31 cellular contexts compared by ENCODE assay signal in the genomic region with DNA sequence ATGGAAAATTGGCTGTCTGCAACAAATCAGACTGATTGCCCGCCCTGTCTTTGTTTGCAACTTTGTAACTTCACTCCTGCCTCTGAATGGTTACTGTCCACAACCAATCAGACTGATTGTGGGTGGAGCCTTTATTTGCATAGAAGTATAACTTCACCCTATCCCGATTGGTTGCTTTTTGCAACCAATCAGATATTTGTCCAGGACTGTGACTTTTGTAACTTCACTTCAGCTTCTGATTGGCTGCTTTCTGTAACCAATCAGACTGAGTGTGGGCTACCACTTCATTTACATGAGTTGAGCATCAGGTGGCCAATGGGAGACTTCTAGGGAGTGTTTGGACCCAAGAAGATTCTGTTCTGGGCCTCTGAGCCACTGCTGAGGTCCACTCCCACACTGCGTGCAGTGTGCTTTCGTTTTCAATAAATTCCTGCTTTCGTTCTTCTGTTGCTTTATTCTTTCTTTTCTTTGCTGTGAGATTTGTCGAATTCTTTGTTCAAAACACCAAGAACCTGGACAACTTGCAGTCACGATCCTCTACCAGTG.
DNase-seq lines count a peak whose midpoint lies in the region; ATAC-seq and TF ChIP-seq lines count a peak whose summit lies in the region.
"Had no signal": no experiment of that assay in that cellular context is flagged by ENCODE, and none has a peak within 500 bp of the region (broad histone marks: within the 10 kb centered on the region; RNA-seq: fewer than 3 reads in every experiment).

No MANE protein-coding gene starts in this region.

- TF ChIP-seq CTCF in MM.1S (IDR thresholded peaks at IDR 0.05; ENCODE audit: low read length), result no peak

- peaks cover 20% of the 10 kb centered on the region for H3F3A ChIP-seq in MM.1S (ENCODE audit: insufficient read depth, low read length)

- H3K4me3 ChIP-seq in MM.1S (ENCODE audit: low read length), result no peak overlapping the region
- H3K4me3 ChIP-seq in neuron (ENCODE audit: low read length), result no peak overlapping the region
- H3K4me3 ChIP-seq: BLaER1 treated with 17β-estradiol and CSF1 and Interleukin-3, amounts not matched to agents 10 nM and 100 nM; esophagus muscularis mucosa; HAP-1; heart left ventricle; ovary; tibial nerve had no signal

- no peaks in the 10 kb centered on the region for H3K9me2 ChIP-seq in MM.1S (replicated peaks; ENCODE audit: insufficient read depth, low read length)

- H4K20me1 ChIP-seq in MM.1S (ENCODE audit: insufficient read depth, low read length), result no peaks in the 10 kb centered on the region
- H4K20me1 ChIP-seq: BLaER1 treated with 17β-estradiol and CSF1 and Interleukin-3, amounts not matched to agents 10 nM and 100 nM had no signal

- peak; percentile 81 for DNase-seq in H4 (ENCODE audit: low spot score)
- no peak for DNase-seq in MM.1S
- peak; percentile 87 for DNase-seq in RPMI7951 (ENCODE audit: low read depth)
- no peak for DNase-seq in mesenteric fat pad (ENCODE audit: low spot score)
- DNase-seq: activated CD4-positive, alpha-beta T cell treated with anti-CD3 and anti-CD28 coated beads for 36 hours; activated CD8-positive, alpha-beta T cell treated with anti-CD3 and anti-CD28 coated beads, Interleukin-2, amount 10 ng/mL, durations not matched to agents 7 days and 5 days; amygdala; brain microvascular endothelial cell; cerebellar nuclear complex; dermis blood vessel endothelial cell; DMS53; foreskin keratinocyte; heart left ventricle; kidney; natural killer cell; NCI-H1417 treated with DMSO at 0.1 percent for 48 hours; NCI-H2081; NCI-H345; NCI-H748 treated with DMSO at 0.1 percent for 48 hours; ovary; Right ventricle myocardium superior; stimulated activated CD4-positive, alpha-beta T cell treated with anti-CD3 and anti-CD28 coated beads, Interleukin-15, amount 100 ng/mL, for 24 hours; stimulated activated CD4-positive, alpha-beta T cell treated with anti-CD3 and anti-CD28 coated beads, Interleukin-4, amount 100 ng/mL, for 4 hours had no signal

- H3K9me3 ChIP-seq in MM.1S (replicated peaks; ENCODE audit: insufficient read depth, low read length), result no peaks in the 10 kb centered on the region
- H3K9me3 ChIP-seq in neuron (ENCODE audit: low read length), result no peaks in the 10 kb centered on the region
- H3K9me3 ChIP-seq: esophagus muscularis mucosa, HAP-1, ovary, tibial nerve had no signal

- no peak overlapping the region for H3K27ac ChIP-seq in MM.1S (ENCODE audit: low read length)
- H3K27ac ChIP-seq: BLaER1 treated with 17β-estradiol and CSF1 and Interleukin-3, amounts not matched to agents 10 nM and 100 nM; brain microvascular endothelial cell; esophagus muscularis mucosa; foreskin keratinocyte; heart left ventricle; ovary; tibial nerve; VCaP had no signal

- no peaks in the 10 kb centered on the region for H3K79me2 ChIP-seq in MM.1S (ENCODE audit: low read length)

- ATAC-seq in HG03565 (IDR thresholded peaks at IDR 0.05; ENCODE audit: unreplicated experiment), result no peak
- ATAC-seq in GM21737 (IDR thresholded peaks at IDR 0.05; ENCODE audit: unreplicated experiment), result no peak
- ATAC-seq: activated CD4-positive, alpha-beta T cell treated with anti-CD3 and anti-CD28 coated beads for 36 hours; activated CD8-positive, alpha-beta T cell treated with anti-CD3 and anti-CD28 coated beads, Interleukin-2, amount 10 ng/mL, durations not matched to agents 7 days and 5 days; foreskin keratinocyte; heart left ventricle; natural killer cell had no signal

- H3K27me3 ChIP-seq in MM.1S (replicated peaks; ENCODE audit: insufficient read depth, low read length) (no peaks in the 10 kb centered on the region), neuron (ENCODE audit: insufficient read depth, low read length) (no peaks in the 10 kb centered on the region)
- H3K27me3 ChIP-seq: BLaER1 treated with 17β-estradiol and CSF1 and Interleukin-3, amounts not matched to agents 10 nM and 100 nM; brain microvascular endothelial cell; esophagus muscularis mucosa; foreskin keratinocyte; heart left ventricle; ovary; tibial nerve had no signal

- peak overlapping the region; percentile 25; the same call in 1 of the 2 replicates for H3K4me2 ChIP-seq in MM.1S (ENCODE audit: low read depth, low read length)
- H3K4me2 ChIP-seq: BLaER1 treated with 17β-estradiol and CSF1 and Interleukin-3, amounts not matched to agents 10 nM and 100 nM had no signal

- H3K36me3 ChIP-seq in MM.1S (replicated peaks; ENCODE audit: insufficient read depth, low read length), result no peaks in the 10 kb centered on the region
- no peaks in the 10 kb centered on the region for H3K36me3 ChIP-seq in neuron (ENCODE audit: insufficient read depth, low read length)
- H3K36me3 ChIP-seq: BLaER1 treated with 17β-estradiol and CSF1 and Interleukin-3, amounts not matched to agents 10 nM and 100 nM; brain microvascular endothelial cell; esophagus muscularis mucosa; HAP-1; heart left ventricle; ovary; tibial nerve had no signal

- no peak overlapping the region for H3K9ac ChIP-seq in MM.1S (ENCODE audit: low read length)
- H3K9ac ChIP-seq: BLaER1 treated with 17β-estradiol and CSF1 and Interleukin-3, amounts not matched to agents 10 nM and 100 nM had no signal

- peaks cover 7% of the 10 kb centered on the region for H3K4me1 ChIP-seq in MM.1S (ENCODE audit: low read length)
- peaks cover 4% of the 10 kb centered on the region for H3K4me1 ChIP-seq in neuron (ENCODE audit: insufficient read depth, low read length)
- H3K4me1 ChIP-seq: BLaER1 treated with 17β-estradiol and CSF1 and Interleukin-3, amounts not matched to agents 10 nM and 100 nM; esophagus muscularis mucosa; foreskin keratinocyte; HAP-1; heart left ventricle; tibial nerve had no signal

- H2AFZ ChIP-seq in MM.1S (ENCODE audit: low read length), result no peak overlapping the region
- H2AFZ ChIP-seq in neuron (ENCODE audit: low read depth, low read length), result peak overlapping the region; percentile 28

Comparison
In these comparisons a context has a peak if more than half of its experiments do, and no peak if none do; other contexts are left out.
1. DNase-seq: peak in H4 (single experiment) and RPMI7951 (single experiment); none in MM.1S (single experiment) and mesenteric fat pad (single experiment).